Comparison of ENCODE assay signal across 27 cellular contexts in the genomic region with DNA sequence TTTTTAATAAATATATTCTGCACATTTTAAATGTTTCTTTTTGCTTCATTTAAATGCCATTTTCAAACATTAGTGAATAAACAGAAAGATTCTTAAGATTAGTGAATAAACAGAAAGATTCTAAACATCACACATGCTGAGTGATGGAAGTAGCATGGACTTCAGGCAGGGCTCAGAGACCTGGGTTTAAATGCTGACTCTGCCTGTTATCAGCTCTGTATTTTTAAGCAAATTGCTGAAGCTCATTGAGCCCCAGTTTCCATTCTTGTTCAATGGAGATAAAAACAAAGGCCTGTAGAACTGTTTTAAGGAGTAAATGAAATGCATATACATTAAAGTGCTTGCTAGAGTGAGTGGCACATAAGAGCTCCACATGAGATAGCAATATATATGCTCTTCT.
"Had no signal": no experiment of that assay in that cellular context is flagged by ENCODE, and none has a peak within 500 bp of the region (broad histone marks: within the 10 kb centered on the region; RNA-seq: fewer than 3 reads in every experiment).

No MANE protein-coding gene starts in this region.

- H3K27me3 ChIP-seq: SJSA1 had no signal

- DNase-seq: IMR-90; Kasumi-1; MM.1S; NCI-H1092 treated with DMSO at 0.1 percent for 48 hours; NCI-H1436; NCI-H187; NCI-H2029; NCI-H2081 treated with DMSO at 0.1 percent for 48 hours; NCI-H2171; NCI-H226; NCI-H446; NCI-H510A; NCI-H524 treated with DMSO at 0.1 percent for 48 hours; NCI-H69; NCI-H774; NK-92 treated with Interleukin-12 subunit alpha and Interleukin-12 subunit beta, amount 100 ng/mL, for 24 hours; OCI-M1; Right ventricle myocardium superior; RPMI8226; SIG-M5 had no signal

- H3K36me3 ChIP-seq: SJSA1 had no signal

- FAIRE-seq: HepG2, HTR-8/SVneo, RCC 7860 had no signal

- H3K4me2 ChIP-seq: KMS-11 had no signal

- H3K9me3 ChIP-seq: SJSA1 had no signal

- ATAC-seq: HepG2 had no signal

- H3K4me3 ChIP-seq: SJSA1, SK-N-MC had no signal

- H3K27ac ChIP-seq: HL-60, KMS-11, SJSA1, SK-N-MC had no signal

- H3K9ac ChIP-seq: KMS-11 had no signal
